ENCODE assay signal across 8 cellular contexts in genomic region chr4:138910914-138911336, GRCh38.
DNase-seq lines count a peak whose midpoint lies in the region; TF ChIP-seq lines count a peak whose summit lies in the region.

No MANE protein-coding gene starts in this region.

- H3K27me3 ChIP-seq in SJCRH30, result no peaks in the 10 kb centered on the region
- no peaks in the 10 kb centered on the region for H3K27me3 ChIP-seq in effector memory CD4-positive, alpha-beta T cell (replicated peaks; ENCODE audit: control insufficient read depth, insufficient read depth, low read length, poor library complexity, severe bottlenecking)

- no peaks in the 10 kb centered on the region for H3K9me3 ChIP-seq in SJCRH30 (replicated peaks)
- H3K9me3 ChIP-seq in effector memory CD4-positive, alpha-beta T cell (ENCODE audit: control insufficient read depth, low read length), result no peaks in the 10 kb centered on the region

- H3K4me3 ChIP-seq in SJCRH30 (peak overlapping the region; percentile 29), fibroblast of pulmonary artery (replicated peaks; ENCODE audit: low read depth, low read length) (no peak overlapping the region)
- H3K4me3 ChIP-seq in effector memory CD4-positive, alpha-beta T cell (ENCODE audit: insufficient read depth, low read depth, low read length, poor library complexity, severe bottlenecking), result no peak overlapping the region

- peak overlapping the region; percentile 15; the same call in 1 of the 2 replicates for H3K27ac ChIP-seq in SJCRH30
- H3K27ac ChIP-seq in effector memory CD4-positive, alpha-beta T cell (ENCODE audit: insufficient read depth, low read length, poor library complexity, severe bottlenecking), result no peak overlapping the region

- no peaks in the 10 kb centered on the region for H3K36me3 ChIP-seq in SJCRH30
- H3K36me3 ChIP-seq in effector memory CD4-positive, alpha-beta T cell (ENCODE audit: control insufficient read depth, insufficient read depth, low read length), result no peaks in the 10 kb centered on the region

- H3K27ac Mint-ChIP-seq in neural crest cell (ENCODE audit: unreplicated experiment) (peak overlapping the region; percentile 86), CD14-positive monocyte (no peak overlapping the region), immature natural killer cell (no peak overlapping the region)

- H3K36me3 Mint-ChIP-seq in neural crest cell (ENCODE audit: low read depth), result no peaks in the 10 kb centered on the region
- H3K36me3 Mint-ChIP-seq in CD14-positive monocyte, result peaks cover 0 to 2% of the 10 kb centered on the region in 2 donors
- no peaks in the 10 kb centered on the region for H3K36me3 Mint-ChIP-seq in immature natural killer cell

- H3K27me3 Mint-ChIP-seq in neural crest cell (ENCODE audit: low read depth) (no peaks in the 10 kb centered on the region), CD14-positive monocyte (ENCODE audit: low read depth in 3 of 3) (peaks cover 0 to 9% (median 7%) of the 10 kb centered on the region in 3 donors), immature natural killer cell (ENCODE audit: low read depth in 3 of 3) (peaks cover 0 to 4% (median 2%) of the 10 kb centered on the region in 3 donors)

- no peak for TF ChIP-seq CTCF in fibroblast of pulmonary artery (IDR thresholded peaks at IDR 0.05; ENCODE audit: low read length, missing control alignments)
- no peak for TF ChIP-seq CTCF in neural crest cell (conservative IDR thresholded peaks at IDR 0.05)
- no peak for TF ChIP-seq CTCF in CD14-positive monocyte (IDR thresholded peaks at IDR 0.05)

- no peaks in the 10 kb centered on the region for H3K9me3 Mint-ChIP-seq in neural crest cell
- H3K9me3 Mint-ChIP-seq in CD14-positive monocyte, result no peaks in the 10 kb centered on the region
- no peaks in the 10 kb centered on the region for H3K9me3 Mint-ChIP-seq in immature natural killer cell

- H3K4me1 ChIP-seq in SJCRH30, result no peaks in the 10 kb centered on the region; the same call in 1 of the 2 replicates
- no peaks in the 10 kb centered on the region for H3K4me1 ChIP-seq in effector memory CD4-positive, alpha-beta T cell (ENCODE audit: control insufficient read depth, insufficient read depth, low read length, poor library complexity, severe bottlenecking)

- H3K4me1 Mint-ChIP-seq in neural crest cell (peaks cover 21% of the 10 kb centered on the region), CD14-positive monocyte (peaks cover 3% of the 10 kb centered on the region), immature natural killer cell (no peaks in the 10 kb centered on the region)

- intact Hi-C loops in CD14-positive monocyte (cut with micrococcal nuclease), result no loop called here

- DNase-seq in HuH-7.5 (ENCODE audit: low spot score), result peak; percentile 25
- peak; percentile 27 to 45 for DNase-seq in SJCRH30
- peak; percentile 96 for DNase-seq in fibroblast of pulmonary artery (ENCODE audit: low read depth)
- peak; percentile 29 for DNase-seq in neural crest cell (ENCODE audit: low read depth, low spot score)
- DNase-seq in CD14-positive monocyte (ENCODE audit: low spot score), result no peak
- no peak for DNase-seq in effector memory CD4-positive, alpha-beta T cell
- no peak for DNase-seq in CD1c-positive myeloid dendritic cell (ENCODE audit: extremely low spot score)
- DNase-seq in immature natural killer cell, result no peak

- H3K4me3 Mint-ChIP-seq in neural crest cell (no peak overlapping the region), CD14-positive monocyte (no peak overlapping the region), immature natural killer cell (no peak overlapping the region)

Comparison
In these comparisons a context has a peak if more than half of its experiments do, and no peak if none do; other contexts are left out.
1. DNase-seq: peak in HuH-7.5 (single experiment), SJCRH30 (2 of 2), fibroblast of pulmonary artery (single experiment) and neural crest cell (single experiment); none in CD14-positive monocyte (single experiment), effector memory CD4-positive, alpha-beta T cell (0 of 3), CD1c-positive myeloid dendritic cell (single experiment) and immature natural killer cell (0 of 3).